ENCODE assay signal across 34 cellular contexts in the genomic region with DNA sequence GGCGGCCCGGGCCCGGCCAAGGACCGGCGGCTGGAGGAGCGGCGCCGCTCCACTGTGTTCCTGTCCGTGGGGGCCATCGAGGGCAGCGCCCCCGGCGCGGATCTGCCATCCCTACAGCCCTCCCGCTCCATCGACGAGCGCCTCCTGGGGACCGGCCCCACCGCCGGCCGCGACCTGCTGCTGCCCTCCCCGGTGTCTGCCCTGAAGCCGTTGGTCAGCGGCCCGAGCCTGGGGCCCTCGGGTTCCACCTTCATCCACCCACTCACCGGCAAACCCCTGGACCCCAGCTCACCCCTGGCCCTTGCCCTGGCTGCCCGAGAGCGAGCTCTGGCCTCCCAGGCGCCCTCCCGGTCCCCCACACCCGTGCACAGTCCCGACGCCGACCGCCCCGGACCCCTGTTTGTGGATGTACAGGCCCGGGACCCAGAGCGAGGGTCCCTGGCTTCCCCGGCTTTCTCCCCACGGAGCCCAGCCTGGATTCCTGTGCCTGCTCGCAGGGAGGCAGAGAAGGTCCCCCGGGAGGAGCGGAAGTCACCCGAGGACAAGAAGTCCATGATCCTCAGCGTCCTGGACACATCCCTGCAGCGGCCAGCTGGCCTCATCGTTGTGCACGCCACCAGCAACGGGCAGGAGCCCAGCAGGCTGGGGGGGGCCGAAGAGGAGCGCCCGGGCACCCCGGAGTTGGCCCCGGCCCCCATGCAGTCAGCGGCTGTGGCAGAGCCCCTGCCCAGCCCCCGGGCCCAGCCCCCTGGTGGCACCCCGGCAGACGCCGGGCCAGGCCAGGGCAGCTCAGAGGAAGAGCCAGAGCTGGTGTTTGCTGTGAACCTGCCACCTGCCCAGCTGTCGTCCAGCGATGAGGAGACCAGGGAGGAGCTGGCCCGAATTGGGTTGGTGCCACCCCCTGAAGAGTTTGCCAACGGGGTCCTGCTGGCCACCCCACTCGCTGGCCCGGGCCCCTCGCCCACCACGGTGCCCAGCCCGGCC. TPM values are rescaled to one million over a fixed set of nuclear protein-coding genes. Genes with fewer than 3 reads are reported as not detected.
A peak's percentile ranks its signal among the peaks of the same experiment; 100 is the strongest.
DNase-seq lines count a peak whose midpoint lies in the region; ATAC-seq and TF ChIP-seq lines count a peak whose summit lies in the region.
"Had no signal": no experiment of that assay in that cellular context is flagged by ENCODE, and none has a peak within 500 bp of the region (broad histone marks: within the 10 kb centered on the region; RNA-seq: fewer than 3 reads in every experiment).

No MANE protein-coding gene starts in this region.

- no peaks in the 10 kb centered on the region for H3K9me3 Mint-ChIP-seq in endodermal cell
- no peaks in the 10 kb centered on the region for H3K9me3 Mint-ChIP-seq in nephron progenitor cell
- H3K9me3 Mint-ChIP-seq: activated naive CD8-positive, alpha-beta T cell treated with anti-CD3 and anti-CD28 coated beads for 36 hours; activated T-cell treated with anti-CD3 and anti-CD28 coated beads, Interleukin-2, amount 50 U/mL, for 4 hours; CD8-positive, alpha-beta T cell; natural killer cell treated with Interleukin-12 subunit alpha and Interleukin-12 subunit beta and Interleukin-15 and Interleukin-18, amount 100 ng/mL, for 72 hours; stimulated activated naive CD8-positive, alpha-beta T cell treated with anti-CD3 and anti-CD28 coated beads, Interleukin-15, Interleukin-2, amounts not matched to agents 100 ng/mL and 50 ng/mL, for 24 hours had no signal

- 64 to 66% methylated on average over 40 to 71 of the region's 71 CpGs for WGBS in endodermal cell (ENCODE audit: insufficient coverage in 1 of 2, insufficient read length in 1 of 2), 2 experiments

- H3K9me3 ChIP-seq in ES-I3 (ENCODE audit: control insufficient read depth, insufficient read depth, low read length) = no peaks in the 10 kb centered on the region
- no peaks in the 10 kb centered on the region for H3K9me3 ChIP-seq in HUES6 (ENCODE audit: control insufficient read depth, insufficient read depth, low read depth, low read length)
- no peaks in the 10 kb centered on the region for H3K9me3 ChIP-seq in endodermal cell (ENCODE audit: control insufficient read depth, low read length)
- H3K9me3 ChIP-seq: BE2C, colonic mucosa, esophagus muscularis mucosa, pancreas, uterus had no signal

- H3K4me1 ChIP-seq in ES-I3 (ENCODE audit: insufficient read depth, low read length) (no peaks in the 10 kb centered on the region), HUES6 (ENCODE audit: control insufficient read depth, insufficient read depth, low read length) (no peaks in the 10 kb centered on the region), endodermal cell (ENCODE audit: control insufficient read depth, insufficient read depth, low read length) (no peaks in the 10 kb centered on the region)
- H3K4me1 ChIP-seq: BE2C, colonic mucosa, pancreas, uterus had no signal

- H3K9ac ChIP-seq in ES-I3 (ENCODE audit: low read depth, low read length) (peak overlapping the region; percentile 20; the same call in 1 of the 2 replicates), HUES6 (ENCODE audit: low read length) (no peak overlapping the region), endodermal cell (ENCODE audit: extremely low read depth, low read length, poor library complexity, severe bottlenecking) (no peak overlapping the region)

- H3K4me3 ChIP-seq in HUES6 (ENCODE audit: low read depth, low read length) = peak overlapping the region; percentile 48
- no peak overlapping the region for H3K4me3 ChIP-seq in endodermal cell (ENCODE audit: low read length)
- H3K4me3 ChIP-seq: colonic mucosa, esophagus muscularis mucosa, lung, pancreas, uterus had no signal

- ATAC-seq in HG03432 (IDR thresholded peaks at IDR 0.05; ENCODE audit: unreplicated experiment) (no peak), HG03108 (IDR thresholded peaks at IDR 0.05; ENCODE audit: unreplicated experiment) (no peak)
- ATAC-seq: activated CD4-positive, CD25-positive, alpha-beta regulatory T cell treated with anti-CD3 and anti-CD28 coated beads, Interleukin-2, amount 50 U/mL, for 24 hours; activated CD8-positive, alpha-beta memory T cell treated with anti-CD3 and anti-CD28 coated beads, Interleukin-2, amount 10 ng/mL, durations not matched to agents 7 days and 5 days; activated T-cell treated with anti-CD3 and anti-CD28 coated beads, Interleukin-2, amount 50 U/mL, for 4 hours; CD8-positive, alpha-beta T cell; natural killer cell treated with Interleukin-12 subunit alpha and Interleukin-12 subunit beta and Interleukin-15 and Interleukin-18, amount 100 ng/mL, for 72 hours; T-helper 17 cell had no signal

- TF ChIP-seq CTCF in endodermal cell (conservative IDR thresholded peaks at IDR 0.05) = peak; percentile 22
- TF ChIP-seq CTCF in nephron progenitor cell (IDR thresholded peaks at IDR 0.05) = no peak

- H3K4me3 Mint-ChIP-seq in endodermal cell (peak overlapping the region; percentile 26), nephron progenitor cell (no peak overlapping the region)
- H3K4me3 Mint-ChIP-seq: activated CD8-positive, alpha-beta memory T cell treated with anti-CD3 and anti-CD28 coated beads, Interleukin-2, amount 10 ng/mL, durations not matched to agents 7 days and 5 days; activated naive CD8-positive, alpha-beta T cell treated with anti-CD3 and anti-CD28 coated beads for 36 hours; activated T-cell treated with anti-CD3 and anti-CD28 coated beads, Interleukin-2, amount 50 U/mL, for 4 hours; CD8-positive, alpha-beta T cell; natural killer cell treated with Interleukin-12 subunit alpha and Interleukin-12 subunit beta and Interleukin-15 and Interleukin-18, amount 100 ng/mL, for 72 hours; stimulated activated naive CD8-positive, alpha-beta T cell treated with anti-CD3 and anti-CD28 coated beads, Interleukin-15, Interleukin-2, amounts not matched to agents 100 ng/mL and 50 ng/mL, for 24 hours; T-helper 17 cell had no signal

- H3K27me3 ChIP-seq in HUES6 (ENCODE audit: control insufficient read depth, insufficient read depth, low read length) (peaks cover 86% of the 10 kb centered on the region), endodermal cell (ENCODE audit: control insufficient read depth, insufficient read depth, low read length, poor library complexity, severe bottlenecking) (peaks cover 54% of the 10 kb centered on the region)
- H3K27me3 ChIP-seq: colonic mucosa, uterus had no signal

- H3K27ac Mint-ChIP-seq in endodermal cell (no peak overlapping the region), nephron progenitor cell (no peak overlapping the region)
- H3K27ac Mint-ChIP-seq: activated CD8-positive, alpha-beta memory T cell treated with anti-CD3 and anti-CD28 coated beads, Interleukin-2, amount 10 ng/mL, durations not matched to agents 7 days and 5 days; activated naive CD8-positive, alpha-beta T cell treated with anti-CD3 and anti-CD28 coated beads for 36 hours; CD8-positive, alpha-beta T cell; natural killer cell treated with Interleukin-12 subunit alpha and Interleukin-12 subunit beta and Interleukin-15 and Interleukin-18, amount 100 ng/mL, for 72 hours; stimulated activated naive CD8-positive, alpha-beta T cell treated with anti-CD3 and anti-CD28 coated beads, Interleukin-15, Interleukin-2, amounts not matched to agents 100 ng/mL and 50 ng/mL, for 24 hours; T-helper 17 cell had no signal

- H3K27me3 Mint-ChIP-seq in endodermal cell (ENCODE audit: insufficient read depth) (peaks cover 69% of the 10 kb centered on the region), nephron progenitor cell (ENCODE audit: low read depth, poor library complexity) (peaks cover 61% of the 10 kb centered on the region)
- H3K27me3 Mint-ChIP-seq: activated naive CD8-positive, alpha-beta T cell treated with anti-CD3 and anti-CD28 coated beads for 36 hours; stimulated activated naive CD8-positive, alpha-beta T cell treated with anti-CD3 and anti-CD28 coated beads, Interleukin-15, Interleukin-2, amounts not matched to agents 100 ng/mL and 50 ng/mL, for 24 hours had no signal

- H3K36me3 ChIP-seq in ES-I3 (ENCODE audit: insufficient read depth, low read length) (no peaks in the 10 kb centered on the region), HUES6 (ENCODE audit: control insufficient read depth, insufficient read depth, low read length) (no peaks in the 10 kb centered on the region), endodermal cell (ENCODE audit: control insufficient read depth, insufficient read depth, low read length) (peaks cover 2% of the 10 kb centered on the region)
- H3K36me3 ChIP-seq: BE2C, colonic mucosa, pancreas, uterus had no signal

- H3K4me1 Mint-ChIP-seq in endodermal cell = no peaks in the 10 kb centered on the region
- peaks cover 41% of the 10 kb centered on the region for H3K4me1 Mint-ChIP-seq in nephron progenitor cell
- H3K4me1 Mint-ChIP-seq: activated CD8-positive, alpha-beta memory T cell treated with anti-CD3 and anti-CD28 coated beads, Interleukin-2, amount 10 ng/mL, durations not matched to agents 7 days and 5 days; activated naive CD8-positive, alpha-beta T cell treated with anti-CD3 and anti-CD28 coated beads for 36 hours had no signal

- H3K27ac ChIP-seq in HUES6 (ENCODE audit: low read depth, low read length) = no peak overlapping the region
- no peak overlapping the region for H3K27ac ChIP-seq in endodermal cell (ENCODE audit: low read depth, low read length)
- H3K27ac ChIP-seq: colonic mucosa, esophagus muscularis mucosa, pancreas, uterus had no signal

- peaks cover 26% of the 10 kb centered on the region for H3K36me3 Mint-ChIP-seq in endodermal cell (ENCODE audit: low read depth)
- H3K36me3 Mint-ChIP-seq in nephron progenitor cell (ENCODE audit: low read depth) = peaks cover 61% of the 10 kb centered on the region
- H3K36me3 Mint-ChIP-seq: activated CD8-positive, alpha-beta memory T cell treated with anti-CD3 and anti-CD28 coated beads, Interleukin-2, amount 10 ng/mL, durations not matched to agents 7 days and 5 days; activated naive CD8-positive, alpha-beta T cell treated with anti-CD3 and anti-CD28 coated beads for 36 hours; CD8-positive, alpha-beta T cell; natural killer cell treated with Interleukin-12 subunit alpha and Interleukin-12 subunit beta and Interleukin-15 and Interleukin-18, amount 100 ng/mL, for 72 hours had no signal

- DNase-seq in endodermal cell (peak; percentile 67), nephron progenitor cell (peak; percentile 39), NCI-H2196 treated with DMSO at 0.1 percent for 48 hours (lab: John Stamatoyannopoulos, UW; ENCODE audit: unreplicated experiment) (no peak), AML-193 (lab: John Stamatoyannopoulos, UW) (no peak)
- DNase-seq: activated CD4-positive, alpha-beta T cell treated with anti-CD3 and anti-CD28 coated beads, Interleukin-2, amount 50 U/mL, for 4 hours; activated CD8-positive, alpha-beta memory T cell treated with anti-CD3 and anti-CD28 coated beads, Interleukin-2, amount 10 ng/mL, durations not matched to agents 7 days and 5 days; activated gamma-delta T cell; activated naive CD8-positive, alpha-beta T cell treated with anti-CD3 and anti-CD28 coated beads for 36 hours; activated T-cell treated with anti-CD3 and anti-CD28 coated beads, Interleukin-2, amount 50 U/mL, for 4 hours; aorta; BE2C; CD8-positive, alpha-beta T cell; colonic mucosa; DMS 273 treated with DMSO at 0.1 percent for 48 hours; HCEC 1CT; kidney glomerular epithelial cell; NCI-H1105; NCI-H187 treated with DMSO at 0.1 percent for 48 hours; NCI-H2171; NCI-H526; stimulated activated CD4-positive, alpha-beta T cell treated with anti-CD3 and anti-CD28 coated beads, Interleukin-2, amount 100 ng/mL, for 24 hours; stimulated activated CD8-positive, alpha-beta memory T cell treated with anti-CD3 and anti-CD28 coated beads, Interleukin-4, amount 100 ng/mL, for 48 hours; T-helper 17 cell; uterus had no signal

RNA-seq across cellular contexts. Expression of a gene that starts 16.9 kb away (rescaled TPM):
- total RNA-seq in endodermal cell = under 1 TPM in 1 of 2 donors, not detected in 1; 0.18 TPM
- 0.71 TPM for polyA plus RNA-seq in endodermal cell (2013, experiment 1 of 2)
- not detected for polyA plus RNA-seq in endodermal cell (2013, experiment 2 of 2)
- total RNA-seq: activated CD8-positive, alpha-beta memory T cell treated with anti-CD3 and anti-CD28 coated beads, Interleukin-2, amount 10 ng/mL, durations not matched to agents 7 days and 5 days; activated naive CD8-positive, alpha-beta T cell treated with anti-CD3 and anti-CD28 coated beads for 36 hours; activated T-cell treated with anti-CD3 and anti-CD28 coated beads, Interleukin-2, amount 50 U/mL, for 4 hours; CD8-positive, alpha-beta T cell; natural killer cell treated with Interleukin-12 subunit alpha and Interleukin-12 subunit beta and Interleukin-15 and Interleukin-18, amount 100 ng/mL, for 72 hours; T-helper 17 cell had no signal
- polyA plus RNA-seq: aorta had no signal

RNA-seq across cellular contexts. Expression of a gene that starts 48.5 kb away (rescaled TPM):
- 10 to 100 TPM in 1 of 2 donors, 1 to 10 TPM in 1; 9.4 to 11.1 TPM for total RNA-seq in endodermal cell
- polyA plus RNA-seq in endodermal cell (2013, experiment 1 of 2) = 9.9 TPM
- 9.9 TPM for polyA plus RNA-seq in endodermal cell (2013, experiment 2 of 2)
- total RNA-seq: CD8-positive, alpha-beta T cell; natural killer cell treated with Interleukin-12 subunit alpha and Interleukin-12 subunit beta and Interleukin-15 and Interleukin-18, amount 100 ng/mL, for 72 hours had no signal

Comparison
In these comparisons a context has a peak if more than half of its experiments do, and no peak if none do; other contexts are left out.
1. DNase-seq: peak in endodermal cell (single experiment) and nephron progenitor cell (single experiment); none in NCI-H2196 treated with DMSO at 0.1 percent for 48 hours (single experiment) and AML-193 (0 of 2).